Comparison of ENCODE assay signal across 14 cellular contexts in the genomic region with DNA sequence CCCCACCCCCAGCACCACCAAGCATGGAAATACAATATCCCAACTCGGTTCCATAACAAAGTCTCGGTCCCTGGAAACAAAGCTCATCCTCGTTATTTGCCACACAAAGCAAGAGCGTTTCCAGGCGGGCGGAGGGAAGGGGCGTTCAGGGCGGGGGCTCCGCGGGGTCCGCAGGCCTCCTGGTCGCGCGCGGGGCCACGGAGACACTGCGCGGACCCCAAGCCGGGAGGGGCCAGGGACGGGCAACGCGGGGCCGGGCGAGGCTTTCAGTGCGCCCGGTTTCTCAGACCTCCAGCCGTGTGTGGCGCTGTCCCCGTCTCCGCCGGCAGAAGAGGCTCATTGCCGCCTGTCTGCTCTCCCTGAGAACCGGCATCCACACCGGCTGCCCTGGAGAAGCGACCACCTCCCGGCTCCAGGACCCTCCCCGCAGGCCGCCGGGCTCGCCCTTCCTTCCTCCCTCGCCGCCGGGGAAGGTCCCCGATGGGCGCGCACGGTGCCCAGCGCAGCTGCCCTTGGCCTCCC.
DNase-seq lines count a peak whose midpoint lies in the region; ATAC-seq and TF ChIP-seq lines count a peak whose summit lies in the region.
"Had no signal": no experiment of that assay in that cellular context is flagged by ENCODE, and none has a peak within 500 bp of the region (broad histone marks: within the 10 kb centered on the region; RNA-seq: fewer than 3 reads in every experiment).

No MANE protein-coding gene starts in this region.

- no peaks in the 10 kb centered on the region for H3F3A ChIP-seq in GM23338 (replicated peaks; ENCODE audit: low read depth)

- no peak overlapping the region for H3K4me3 ChIP-seq in GM23338
- H3K4me3 ChIP-seq in RWPE2 (ENCODE audit: severe bottlenecking): no peak overlapping the region
- no peak overlapping the region for H3K4me3 ChIP-seq in upper lobe of right lung
- H3K4me3 ChIP-seq: BLaER1 treated with 17β-estradiol and CSF1 and Interleukin-3, amounts not matched to agents 10 nM and 100 nM; GM12878; HAP-1 had no signal

- H3K4me1 ChIP-seq in GM23338 (ENCODE audit: insufficient read depth) (peaks cover 10% of the 10 kb centered on the region), RWPE2 (ENCODE audit: insufficient read depth, poor library complexity, severe bottlenecking) (no peaks in the 10 kb centered on the region), upper lobe of right lung (no peaks in the 10 kb centered on the region)

- no peak overlapping the region for H3K27ac ChIP-seq in GM23338 (ENCODE audit: low read depth)
- H3K27ac ChIP-seq in RWPE2 (ENCODE audit: poor library complexity, severe bottlenecking): no peak overlapping the region
- H3K27ac ChIP-seq in upper lobe of right lung: no peak overlapping the region
- H3K27ac ChIP-seq: BLaER1 treated with 17β-estradiol and CSF1 and Interleukin-3, amounts not matched to agents 10 nM and 100 nM had no signal

- DNase-seq in GM23338 (ENCODE audit: low spot score): no peak
- peak; percentile 54 for DNase-seq in RWPE2 (ENCODE audit: low spot score)
- DNase-seq in upper lobe of right lung: no peak
- DNase-seq in G401 (ENCODE audit: low spot score): no peak
- no peak for DNase-seq in effector CD8-positive, alpha-beta T cell (lab: John Stamatoyannopoulos, UW)
- no peak for DNase-seq in NCI-H2171 (lab: John Stamatoyannopoulos, UW)
- DNase-seq: Calu3; CD8-positive, alpha-beta T cell; DMS79 treated with DMSO at 0.1 percent for 48 hours had no signal

- H3K4me1 Mint-ChIP-seq in GM23338: peaks cover 12% of the 10 kb centered on the region
- no peaks in the 10 kb centered on the region for H3K4me1 Mint-ChIP-seq in stimulated activated memory B cell treated with anti-CD40 and anti-IgM and Interleukin-4, amounts not matched to agents 10 μg/mL and 1 μg/mL and 100 μg/mL, for 72 hours
- H3K4me1 Mint-ChIP-seq: B cell had no signal

- H3K4me3 Mint-ChIP-seq in GM23338: no peak overlapping the region
- no peak overlapping the region for H3K4me3 Mint-ChIP-seq in stimulated activated memory B cell treated with anti-CD40 and anti-IgM and Interleukin-4, amounts not matched to agents 10 μg/mL and 1 μg/mL and 100 μg/mL, for 72 hours
- H3K4me3 Mint-ChIP-seq: B cell; CD8-positive, alpha-beta T cell had no signal

- H4K20me1 ChIP-seq in GM23338 (replicated peaks; ENCODE audit: insufficient read depth): no peaks in the 10 kb centered on the region
- H4K20me1 ChIP-seq: BLaER1 treated with 17β-estradiol and CSF1 and Interleukin-3, amounts not matched to agents 10 nM and 100 nM had no signal

- in situ Hi-C loops in G401 (cut with HindIII; ENCODE audit: low sequenced_read_pairs): no loop called here

- peaks cover 12% of the 10 kb centered on the region; the same call in 1 of the 2 replicates for H3K9me2 ChIP-seq in GM23338 (ENCODE audit: insufficient read depth)

- intact Hi-C loops in upper lobe of right lung (cut with DNase I): no loop called here

- peaks cover 16% of the 10 kb centered on the region for H3K36me3 Mint-ChIP-seq in GM23338 (ENCODE audit: low read depth)
- H3K36me3 Mint-ChIP-seq in stimulated activated memory B cell treated with anti-CD40 and anti-IgM and Interleukin-4, amounts not matched to agents 10 μg/mL and 1 μg/mL and 100 μg/mL, for 72 hours: no peaks in the 10 kb centered on the region
- H3K36me3 Mint-ChIP-seq: CD8-positive, alpha-beta T cell had no signal

- no peaks in the 10 kb centered on the region for H3K27me3 ChIP-seq in GM23338 (ENCODE audit: insufficient read depth)
- H3K27me3 ChIP-seq in RWPE2 (ENCODE audit: insufficient read depth, poor library complexity, severe bottlenecking): no peaks in the 10 kb centered on the region
- no peaks in the 10 kb centered on the region for H3K27me3 ChIP-seq in upper lobe of right lung
- H3K27me3 ChIP-seq: BLaER1 treated with 17β-estradiol and CSF1 and Interleukin-3, amounts not matched to agents 10 nM and 100 nM had no signal

- no peaks in the 10 kb centered on the region for H3K79me2 ChIP-seq in GM23338 (replicated peaks; ENCODE audit: insufficient read depth)

- H3K4me2 ChIP-seq in GM23338: no peak overlapping the region

- TF ChIP-seq CTCF in GM23338 (conservative IDR thresholded peaks at IDR 0.05; ENCODE audit: low read depth in 2 of 2): no peak
- no peak for TF ChIP-seq CTCF in RWPE2 (IDR thresholded peaks at IDR 0.05; ENCODE audit: poor library complexity, severe bottlenecking)
- no peak for TF ChIP-seq CTCF in upper lobe of right lung (IDR thresholded peaks at IDR 0.05)

- H3K27ac Mint-ChIP-seq in GM23338: no peak overlapping the region
- H3K27ac Mint-ChIP-seq in stimulated activated memory B cell treated with anti-CD40 and anti-IgM and Interleukin-4, amounts not matched to agents 10 μg/mL and 1 μg/mL and 100 μg/mL, for 72 hours: no peak overlapping the region
- H3K27ac Mint-ChIP-seq: B cell; CD8-positive, alpha-beta T cell had no signal

- peaks cover 9% of the 10 kb centered on the region for H3K27me3 Mint-ChIP-seq in GM23338 (ENCODE audit: insufficient read depth, low read depth, poor library complexity)
- H3K27me3 Mint-ChIP-seq in stimulated activated memory B cell treated with anti-CD40 and anti-IgM and Interleukin-4, amounts not matched to agents 10 μg/mL and 1 μg/mL and 100 μg/mL, for 72 hours: no peaks in the 10 kb centered on the region
- H3K27me3 Mint-ChIP-seq: B cell had no signal

- ATAC-seq in GM23338: no peak
- no peak for ATAC-seq in RWPE2 (ENCODE audit: low read depth)
- peak; percentile 28 for ATAC-seq in stimulated activated memory B cell treated with anti-CD40 and anti-IgM and Interleukin-4, amounts not matched to agents 10 μg/mL and 1 μg/mL and 100 μg/mL, for 72 hours
- peak; percentile 33 for ATAC-seq in upper lobe of right lung
- ATAC-seq: CD8-positive, alpha-beta T cell; GM12878 had no signal

- H2AFZ ChIP-seq in GM23338: peak overlapping the region; percentile 47; the same call in 1 of the 2 replicates

- H3K9me3 ChIP-seq in RWPE2 (ENCODE audit: severe bottlenecking) (no peaks in the 10 kb centered on the region), upper lobe of right lung (no peaks in the 10 kb centered on the region)
- H3K9me3 ChIP-seq: HAP-1 had no signal

- H3K36me3 ChIP-seq in GM23338 (ENCODE audit: insufficient read depth): no peaks in the 10 kb centered on the region
- no peaks in the 10 kb centered on the region for H3K36me3 ChIP-seq in RWPE2 (ENCODE audit: low read depth)
- no peaks in the 10 kb centered on the region for H3K36me3 ChIP-seq in upper lobe of right lung
- H3K36me3 ChIP-seq: BLaER1 treated with 17β-estradiol and CSF1 and Interleukin-3, amounts not matched to agents 10 nM and 100 nM; HAP-1 had no signal

- peaks cover 19% of the 10 kb centered on the region; the same call in 2 of the 3 replicates for H3K9me3 Mint-ChIP-seq in GM23338
- peaks cover 12% of the 10 kb centered on the region for H3K9me3 Mint-ChIP-seq in stimulated activated memory B cell treated with anti-CD40 and anti-IgM and Interleukin-4, amounts not matched to agents 10 μg/mL and 1 μg/mL and 100 μg/mL, for 72 hours

Comparison
In these comparisons a context has a peak if more than half of its experiments do, and no peak if none do; other contexts are left out.
1. ATAC-seq: peak in stimulated activated memory B cell treated with anti-CD40 and anti-IgM and Interleukin-4, amounts not matched to agents 10 μg/mL and 1 μg/mL and 100 μg/mL, for 72 hours (single experiment) and upper lobe of right lung (single experiment); none in GM23338 (single experiment) and RWPE2 (single experiment).